In the genomic region with DNA sequence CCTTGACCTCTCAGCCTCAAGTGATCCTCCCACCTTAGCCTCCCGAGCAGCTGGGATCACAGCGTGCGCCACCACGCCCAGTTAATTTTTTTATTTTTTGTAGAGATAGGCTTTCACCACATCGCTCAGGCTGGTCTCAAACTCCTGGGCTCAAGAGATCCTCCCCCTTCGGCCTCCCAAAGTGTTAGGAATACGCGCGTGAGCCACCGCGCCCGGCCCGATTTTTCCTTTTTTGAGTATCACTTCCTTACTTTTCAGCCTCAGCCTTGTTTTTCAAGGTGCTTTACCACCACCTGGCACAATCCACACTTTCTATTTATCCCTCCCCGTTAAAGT, we compare ENCODE assay signal across 1 cellular context.
TF ChIP-seq lines count a peak whose summit lies in the region.

No MANE protein-coding gene starts in this region.

TF ChIP-seq in GM12878, 131 proteins besides CTCF, POLR2A, EP300 and RAD21:
- TF ChIP-seq ATF7 (IDR thresholded peaks at IDR 0.05; ENCODE audit: low read depth), result no peak
- TF ChIP-seq ZNF207 (IDR thresholded peaks at IDR 0.05; ENCODE audit: borderline replicate concordance), result no peak
- peak; percentile 13; the same call in 1 of the 2 replicates for TF ChIP-seq SPI1 (IDR thresholded peaks at IDR 0.05; ENCODE audit: borderline replicate concordance, insufficient read depth, low read depth, low read length)
- TF ChIP-seq IRF5 (IDR thresholded peaks at IDR 0.05; ENCODE audit: borderline replicate concordance), result no peak
- TF ChIP-seq, protein P1, sequence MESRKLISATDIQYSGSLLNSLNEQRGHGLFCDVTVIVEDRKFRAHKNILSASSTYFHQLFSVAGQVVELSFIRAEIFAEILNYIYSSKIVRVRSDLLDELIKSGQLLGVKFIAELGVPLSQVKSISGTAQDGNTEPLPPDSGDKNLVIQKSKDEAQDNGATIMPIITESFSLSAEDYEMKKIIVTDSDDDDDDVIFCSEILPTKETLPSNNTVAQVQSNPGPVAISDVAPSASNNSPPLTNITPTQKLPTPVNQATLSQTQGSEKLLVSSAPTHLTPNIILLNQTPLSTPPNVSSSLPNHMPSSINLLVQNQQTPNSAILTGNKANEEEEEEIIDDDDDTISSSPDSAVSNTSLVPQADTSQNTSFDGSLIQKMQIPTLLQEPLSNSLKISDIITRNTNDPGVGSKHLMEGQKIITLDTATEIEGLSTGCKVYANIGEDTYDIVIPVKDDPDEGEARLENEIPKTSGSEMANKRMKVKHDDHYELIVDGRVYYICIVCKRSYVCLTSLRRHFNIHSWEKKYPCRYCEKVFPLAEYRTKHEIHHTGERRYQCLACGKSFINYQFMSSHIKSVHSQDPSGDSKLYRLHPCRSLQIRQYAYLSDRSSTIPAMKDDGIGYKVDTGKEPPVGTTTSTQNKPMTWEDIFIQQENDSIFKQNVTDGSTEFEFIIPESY (IDR thresholded peaks at IDR 0.05), result 0 out of 2 replicates have a peak, but pooled peaks have one; percentile 31
- TF ChIP-seq ETV6 (conservative IDR thresholded peaks at IDR 0.05 in 1 of 2, IDR thresholded peaks at IDR 0.05 in 1 of 2; ENCODE audit: borderline replicate concordance in 1 of 2, low read depth in 1 of 2), result no peak
- no peak for TF ChIP-seq RUNX3 (IDR thresholded peaks at IDR 0.05; ENCODE audit: low read length)
- TF ChIP-seq, protein P2, sequence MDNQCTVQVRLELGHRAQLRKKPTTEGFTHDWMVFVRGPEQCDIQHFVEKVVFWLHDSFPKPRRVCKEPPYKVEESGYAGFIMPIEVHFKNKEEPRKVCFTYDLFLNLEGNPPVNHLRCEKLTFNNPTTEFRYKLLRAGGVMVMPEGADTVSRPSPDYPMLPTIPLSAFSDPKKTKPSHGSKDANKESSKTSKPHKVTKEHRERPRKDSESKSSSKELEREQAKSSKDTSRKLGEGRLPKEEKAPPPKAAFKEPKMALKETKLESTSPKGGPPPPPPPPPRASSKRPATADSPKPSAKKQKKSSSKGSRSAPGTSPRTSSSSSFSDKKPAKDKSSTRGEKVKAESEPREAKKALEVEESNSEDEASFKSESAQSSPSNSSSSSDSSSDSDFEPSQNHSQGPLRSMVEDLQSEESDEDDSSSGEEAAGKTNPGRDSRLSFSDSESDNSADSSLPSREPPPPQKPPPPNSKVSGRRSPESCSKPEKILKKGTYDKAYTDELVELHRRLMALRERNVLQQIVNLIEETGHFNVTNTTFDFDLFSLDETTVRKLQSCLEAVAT (IDR thresholded peaks at IDR 0.05), result peak; percentile 52; the same call in 1 of the 2 replicates
